In the genomic region with DNA sequence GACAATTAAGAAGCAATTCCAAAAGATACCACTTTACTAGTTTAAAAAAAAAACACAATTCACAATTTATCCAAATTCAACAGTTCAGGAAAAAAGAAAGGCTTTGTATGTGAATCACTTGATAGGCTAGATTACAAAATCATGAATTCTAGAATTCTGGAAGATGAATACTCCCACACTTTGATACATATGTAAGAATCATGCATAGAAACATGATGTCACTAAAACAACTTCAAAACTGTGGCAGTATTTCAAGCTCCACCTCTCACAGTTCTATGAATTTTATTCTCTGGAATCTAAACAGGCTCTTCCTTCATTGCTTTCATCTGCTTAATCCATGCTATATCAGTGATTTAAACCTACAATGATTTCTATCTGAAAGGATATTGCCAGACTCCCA, we compare ENCODE assay signal across 12 cellular contexts. TPM values are rescaled to one million over a fixed set of nuclear protein-coding genes. Genes with fewer than 3 reads are reported as not detected.
A peak's percentile ranks its signal among the peaks of the same experiment; 100 is the strongest.
DNase-seq lines count a peak whose midpoint lies in the region; ATAC-seq and TF ChIP-seq lines count a peak whose summit lies in the region.
"Had no signal": no experiment of that assay in that cellular context is flagged by ENCODE, and none has a peak within 500 bp of the region (broad histone marks: within the 10 kb centered on the region; RNA-seq: fewer than 3 reads in every experiment).

No MANE protein-coding gene starts in this region.

- no peak overlapping the region for H2AFZ ChIP-seq in mesenchymal stem cell (ENCODE audit: low read depth, low read length)

- no peaks in the 10 kb centered on the region for H3K27me3 ChIP-seq in mesenchymal stem cell (ENCODE audit: control insufficient read depth in 1 of 2, insufficient read depth in 1 of 2, low read length in 2 of 2)
- no peaks in the 10 kb centered on the region for H3K27me3 ChIP-seq in esophagus muscularis mucosa
- H3K27me3 ChIP-seq in CD8-positive, alpha-beta memory T cell (ENCODE audit: insufficient read depth, low read length, poor library complexity, severe bottlenecking): no peaks in the 10 kb centered on the region
- H3K27me3 ChIP-seq: upper lobe of right lung had no signal

- no peak overlapping the region for H2BK5ac ChIP-seq in mesenchymal stem cell (ENCODE audit: low read depth, low read length, poor library complexity, severe bottlenecking)

- TF ChIP-seq POLR2A in esophagus muscularis mucosa (IDR thresholded peaks at IDR 0.05; ENCODE audit: low read depth): no peak

- H3K27ac ChIP-seq in mesenchymal stem cell (ENCODE audit: low read length, poor library complexity, severe bottlenecking) (no peak overlapping the region), esophagus muscularis mucosa (replicated peaks in 1 of 4) (no peak overlapping the region)
- no peak overlapping the region for H3K27ac ChIP-seq in CD8-positive, alpha-beta memory T cell (ENCODE audit: low read depth, low read length)
- H3K27ac ChIP-seq: upper lobe of right lung had no signal

- CTCF ChIA-PET in AG04449 (lab: Yijun Ruan, JAX): interaction anchor here (1.3 to 2.4 kb wide), 3 partner anchors 13 to 54 kb away, joined by 3 to 16 read pairs (median 5); no protein-coding TSS in a partner anchor
- CTCF ChIA-PET in CD8-positive, alpha-beta memory T cell (lab: Charles Lee): no interaction called here

- H3K36me3 ChIP-seq in mesenchymal stem cell (ENCODE audit: control insufficient read depth in 1 of 2, insufficient read depth in 2 of 2, low read depth in 1 of 2, low read length in 2 of 2) (no peaks in the 10 kb centered on the region), esophagus muscularis mucosa (no peaks in the 10 kb centered on the region)
- H3K36me3 ChIP-seq in CD8-positive, alpha-beta memory T cell (ENCODE audit: insufficient read depth, low read length): no peaks in the 10 kb centered on the region
- H3K36me3 ChIP-seq: upper lobe of right lung had no signal

- no peak overlapping the region for H3K18ac ChIP-seq in mesenchymal stem cell (ENCODE audit: low read depth in 1 of 2, low read length in 2 of 2)

- no peak overlapping the region for H4K91ac ChIP-seq in mesenchymal stem cell (ENCODE audit: low read length)

- ATAC-seq in HG02571 (IDR thresholded peaks at IDR 0.05; ENCODE audit: unreplicated experiment) (no peak), HG03521 (IDR thresholded peaks at IDR 0.05; ENCODE audit: unreplicated experiment) (no peak)
- ATAC-seq: PC-3 had no signal

- H3K4me3 ChIP-seq in AG04449 (ENCODE audit: low read depth, low read length) (no peak overlapping the region), mesenchymal stem cell (ENCODE audit: insufficient read depth in 1 of 2, low read depth in 1 of 2, low read length in 2 of 2) (no peak overlapping the region), esophagus muscularis mucosa (no peak overlapping the region)
- no peak overlapping the region for H3K4me3 ChIP-seq in CD8-positive, alpha-beta memory T cell (ENCODE audit: low read length)
- H3K4me3 ChIP-seq: upper lobe of right lung had no signal

- intact Hi-C loops in esophagus muscularis mucosa (cut with DNase I): no loop called here

- H3K14ac ChIP-seq in mesenchymal stem cell (ENCODE audit: low read length in 2 of 2): no peak overlapping the region

- no peaks in the 10 kb centered on the region for H3K27me3 Mint-ChIP-seq in chondrocyte (ENCODE audit: low read depth)
- H3K27me3 Mint-ChIP-seq in CD8-positive, alpha-beta memory T cell: no peaks in the 10 kb centered on the region
- H3K27me3 Mint-ChIP-seq: activated CD4-positive, alpha-beta memory T cell treated with anti-CD3 and anti-CD28 coated beads, Interleukin-2, amount 10 ng/mL, durations not matched to agents 7 days and 5 days had no signal

- TF ChIP-seq CTCF in AG04449 (IDR thresholded peaks at IDR 0.05; ENCODE audit: insufficient read depth, low read length, missing control alignments): no peak
- TF ChIP-seq CTCF in chondrocyte (IDR thresholded peaks at IDR 0.05): no peak
- no peak for TF ChIP-seq CTCF in esophagus muscularis mucosa (IDR thresholded peaks at IDR 0.05)

- H3K9ac ChIP-seq in mesenchymal stem cell (ENCODE audit: low read length): peak overlapping the region; percentile 41

- peaks cover 12% of the 10 kb centered on the region for H3K79me1 ChIP-seq in mesenchymal stem cell (replicated peaks; ENCODE audit: low read length, poor library complexity, severe bottlenecking)

- peak overlapping the region; percentile 79 for H3K27ac Mint-ChIP-seq in chondrocyte (ENCODE audit: unreplicated experiment)
- peak overlapping the region in 1 of 8 donors; percentile 36 for H3K27ac Mint-ChIP-seq in CD8-positive, alpha-beta memory T cell
- H3K27ac Mint-ChIP-seq: activated CD4-positive, alpha-beta memory T cell treated with anti-CD3 and anti-CD28 coated beads, Interleukin-2, amount 10 ng/mL, durations not matched to agents 7 days and 5 days had no signal

- H3K9me3 Mint-ChIP-seq in chondrocyte (ENCODE audit: low read depth): no peaks in the 10 kb centered on the region
- no peaks in the 10 kb centered on the region for H3K9me3 Mint-ChIP-seq in CD8-positive, alpha-beta memory T cell
- H3K9me3 Mint-ChIP-seq: activated CD4-positive, alpha-beta memory T cell treated with anti-CD3 and anti-CD28 coated beads, Interleukin-2, amount 10 ng/mL, durations not matched to agents 7 days and 5 days had no signal

- H2BK15ac ChIP-seq in mesenchymal stem cell (ENCODE audit: low read depth, poor library complexity, severe bottlenecking): no peak overlapping the region

- H2AK5ac ChIP-seq in mesenchymal stem cell (ENCODE audit: low read length, severe bottlenecking): no peak overlapping the region

- POLR2A ChIA-PET in AG04449 (lab: Yijun Ruan, JAX): interaction anchor here (0.7 kb wide), 1 partner anchor 34 kb away, joined by 4 read pairs; no protein-coding TSS in a partner anchor
- POLR2A ChIA-PET in CD8-positive, alpha-beta memory T cell (lab: Charles Lee): no interaction called here

- H2BK120ac ChIP-seq in mesenchymal stem cell (ENCODE audit: low read depth, low read length): no peak overlapping the region

- peaks cover 5% of the 10 kb centered on the region for H3K4me1 ChIP-seq in mesenchymal stem cell (ENCODE audit: control insufficient read depth, insufficient read depth, low read depth, low read length)
- H3K4me1 ChIP-seq in esophagus muscularis mucosa: peaks cover 42 to 66% (median 55%) of the 10 kb centered on the region in 4 donors
- H3K4me1 ChIP-seq in CD8-positive, alpha-beta memory T cell (ENCODE audit: insufficient read depth, low read length): peaks cover 60% of the 10 kb centered on the region

- peaks cover 52% of the 10 kb centered on the region for H3K4me1 Mint-ChIP-seq in chondrocyte (ENCODE audit: low read depth)
- peaks cover 62 to 75% (median 66%) of the 10 kb centered on the region in 3 donors for H3K4me1 Mint-ChIP-seq in CD8-positive, alpha-beta memory T cell

- peak; percentile 33 for DNase-seq in AG04449 (ENCODE audit: low read depth, low spot score)
- peak; percentile 13 for DNase-seq in LHCN-M2 (ENCODE audit: low read depth)
- no peak for DNase-seq in chondrocyte (ENCODE audit: low spot score)
- DNase-seq in mesenchymal stem cell: no peak
- no peak for DNase-seq in esophagus muscularis mucosa (ENCODE audit: extremely low spot score)
- DNase-seq in CD8-positive, alpha-beta memory T cell: no peak
- DNase-seq: activated CD4-positive, alpha-beta memory T cell treated with anti-CD3 and anti-CD28 coated beads, Interleukin-2, amount 10 ng/mL, durations not matched to agents 7 days and 5 days; activated naive CD4-positive, alpha-beta T cell; PC-3; upper lobe of right lung had no signal

- H3K23ac ChIP-seq in mesenchymal stem cell (ENCODE audit: low read length in 2 of 2): no peak overlapping the region

- H3K36me3 Mint-ChIP-seq in chondrocyte (ENCODE audit: low read depth): peaks cover 3% of the 10 kb centered on the region
- no peaks in the 10 kb centered on the region for H3K36me3 Mint-ChIP-seq in CD8-positive, alpha-beta memory T cell

- no peak overlapping the region for H3K4ac ChIP-seq in mesenchymal stem cell (ENCODE audit: low read depth in 1 of 2, low read length in 2 of 2)

- H2BK12ac ChIP-seq in mesenchymal stem cell (ENCODE audit: low read length in 2 of 2): no peak overlapping the region

- H4K8ac ChIP-seq in mesenchymal stem cell (ENCODE audit: low read length): no peak overlapping the region

- no peak overlapping the region for H3K4me2 ChIP-seq in mesenchymal stem cell (ENCODE audit: low read length, poor library complexity, severe bottlenecking)

- no peaks in the 10 kb centered on the region for H3K9me3 ChIP-seq in mesenchymal stem cell (ENCODE audit: control insufficient read depth, low read length)
- H3K9me3 ChIP-seq in esophagus muscularis mucosa: no peaks in the 10 kb centered on the region
- H3K9me3 ChIP-seq in CD8-positive, alpha-beta memory T cell (ENCODE audit: low read length): no peaks in the 10 kb centered on the region
- H3K9me3 ChIP-seq: upper lobe of right lung had no signal

- no peak overlapping the region for H3K4me3 Mint-ChIP-seq in chondrocyte (ENCODE audit: unreplicated experiment)
- no peak overlapping the region for H3K4me3 Mint-ChIP-seq in CD8-positive, alpha-beta memory T cell
- H3K4me3 Mint-ChIP-seq: activated CD4-positive, alpha-beta memory T cell treated with anti-CD3 and anti-CD28 coated beads, Interleukin-2, amount 10 ng/mL, durations not matched to agents 7 days and 5 days had no signal

- no peak for TF ChIP-seq EP300 in esophagus muscularis mucosa (IDR thresholded peaks at IDR 0.05)

RNA-seq across cellular contexts. Expression of a gene that starts 51.0 kb away (rescaled TPM):
- total RNA-seq in LHCN-M2 (2014; rRNA removed): 21.0 and 29.2 TPM in 2 replicates
- polyA plus RNA-seq in LHCN-M2 (2012): 12.5 TPM
- total RNA-seq in chondrocyte: 73.8 to 88.3 TPM (median 87.0 TPM) in 3 replicates
- polyA plus RNA-seq in mesenchymal stem cell (2013, experiment 1 of 2): 27.9 TPM
- polyA plus RNA-seq in mesenchymal stem cell (2013, experiment 2 of 2): 28.5 TPM
- 10 to 100 TPM; 64.0 to 80.4 (median 69.2) TPM for total RNA-seq in esophagus muscularis mucosa
- total RNA-seq in CD8-positive, alpha-beta memory T cell: 10 to 100 TPM; 17.1 to 19.8 TPM
- 7.5 TPM for polyA plus RNA-seq in CD8-positive, alpha-beta memory T cell

Comparison
In these comparisons a context has a peak if more than half of its experiments do, and no peak if none do; other contexts are left out.
1. DNase-seq: peak in AG04449 (single experiment) and LHCN-M2 (single experiment); none in chondrocyte (single experiment), mesenchymal stem cell (single experiment), esophagus muscularis mucosa (single experiment) and CD8-positive, alpha-beta memory T cell (0 of 5).